13 cellular contexts compared by ENCODE assay signal in the genomic region with DNA sequence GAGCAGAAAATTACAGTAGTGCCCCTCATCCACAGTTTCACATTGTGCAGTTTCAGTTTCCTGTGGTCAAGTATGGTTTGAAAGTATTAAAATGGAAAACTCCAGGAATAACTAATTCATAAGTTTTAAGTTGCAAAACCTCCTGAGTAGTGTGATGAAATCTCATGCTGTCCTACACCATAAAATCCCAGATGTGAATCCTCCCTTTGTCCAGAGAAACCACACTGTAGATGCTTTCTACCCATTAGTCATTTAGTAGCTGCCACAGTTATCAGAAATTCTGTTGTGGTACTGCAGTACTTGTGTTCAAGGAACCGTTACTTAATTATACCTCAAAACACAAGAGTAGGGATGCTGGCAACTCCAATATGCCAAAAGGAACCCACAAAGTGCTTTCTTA.
DNase-seq lines count a peak whose midpoint lies in the region; FAIRE-seq and TF ChIP-seq lines count a peak whose summit lies in the region.
"Had no signal": no experiment of that assay in that cellular context is flagged by ENCODE, and none has a peak within 500 bp of the region (broad histone marks: within the 10 kb centered on the region; RNA-seq: fewer than 3 reads in every experiment).

No MANE protein-coding gene starts in this region.

- H3K4me3 Mint-ChIP-seq in activated CD4-positive, alpha-beta memory T cell treated with anti-CD3 and anti-CD28 coated beads, Interleukin-2, amount 10 ng/mL, durations not matched to agents 7 days and 5 days = no peak overlapping the region
- H3K4me3 Mint-ChIP-seq: activated CD8-positive, alpha-beta T cell treated with anti-CD3 and anti-CD28 coated beads, Interleukin-2, amount 10 ng/mL, durations not matched to agents 7 days and 5 days had no signal

- no peak overlapping the region for H3K27ac Mint-ChIP-seq in activated CD4-positive, alpha-beta memory T cell treated with anti-CD3 and anti-CD28 coated beads, Interleukin-2, amount 10 ng/mL, durations not matched to agents 7 days and 5 days
- H3K27ac Mint-ChIP-seq: activated CD8-positive, alpha-beta T cell treated with anti-CD3 and anti-CD28 coated beads, Interleukin-2, amount 10 ng/mL, durations not matched to agents 7 days and 5 days had no signal

- POLR2A ChIA-PET in activated CD4-positive, alpha-beta memory T cell treated with anti-CD3 and anti-CD28 coated beads, Interleukin-2, amount 10 ng/mL, durations not matched to agents 7 days and 5 days (lab: Charles Lee) = no interaction called here

- CTCF ChIA-PET in activated CD4-positive, alpha-beta memory T cell treated with anti-CD3 and anti-CD28 coated beads, Interleukin-2, amount 10 ng/mL, durations not matched to agents 7 days and 5 days (lab: Charles Lee) = no interaction called here

- no peaks in the 10 kb centered on the region for H3K27me3 Mint-ChIP-seq in activated CD4-positive, alpha-beta memory T cell treated with anti-CD3 and anti-CD28 coated beads, Interleukin-2, amount 10 ng/mL, durations not matched to agents 7 days and 5 days

- TF ChIP-seq POLR2A in H54 (IDR thresholded peaks at IDR 0.05; ENCODE audit: low read depth, low read length) = no peak

- no peak for TF ChIP-seq CTCF in fibroblast of mammary gland (conservative IDR thresholded peaks at IDR 0.05; ENCODE audit: control insufficient read depth, insufficient read depth, low read depth, low read length)

- H3K36me3 Mint-ChIP-seq in activated CD4-positive, alpha-beta memory T cell treated with anti-CD3 and anti-CD28 coated beads, Interleukin-2, amount 10 ng/mL, durations not matched to agents 7 days and 5 days (ENCODE audit: low read depth) = no peaks in the 10 kb centered on the region

- H3K4me1 Mint-ChIP-seq in activated CD4-positive, alpha-beta memory T cell treated with anti-CD3 and anti-CD28 coated beads, Interleukin-2, amount 10 ng/mL, durations not matched to agents 7 days and 5 days = no peaks in the 10 kb centered on the region

- H3K9me3 Mint-ChIP-seq in activated CD4-positive, alpha-beta memory T cell treated with anti-CD3 and anti-CD28 coated beads, Interleukin-2, amount 10 ng/mL, durations not matched to agents 7 days and 5 days = no peaks in the 10 kb centered on the region

- DNase-seq in H54 (ENCODE audit: insufficient read length, low spot score) = no peak
- peak; percentile 54 for DNase-seq in RPMI7951 (ENCODE audit: low read depth)
- peak; percentile 89 for DNase-seq in fibroblast of mammary gland (ENCODE audit: low read depth)
- DNase-seq in skeletal muscle cell (ENCODE audit: low read depth) = peak; percentile 57
- DNase-seq in AML-193 (lab: John Stamatoyannopoulos, UW) = no peak
- no peak for DNase-seq in activated CD4-positive, alpha-beta memory T cell treated with anti-CD3 and anti-CD28 coated beads, Interleukin-2, amount 10 ng/mL, durations not matched to agents 7 days and 5 days
- DNase-seq in NAMALWA (ENCODE audit: low spot score) = no peak
- DNase-seq: activated CD8-positive, alpha-beta T cell treated with anti-CD3 and anti-CD28 coated beads, Interleukin-2, amount 10 ng/mL, durations not matched to agents 7 days and 5 days; activated effector memory CD4-positive, alpha-beta T cell treated with Interleukin-2 at 50 U/mL for 16 hours; NCI-H1105; thyroid gland had no signal

- H3K4me3 ChIP-seq in fibroblast of mammary gland (ENCODE audit: control insufficient read depth, low read depth, low read length) (no peak overlapping the region), skeletal muscle cell (ENCODE audit: low read depth, low read length) (no peak overlapping the region)
- H3K4me3 ChIP-seq: ascending aorta, SK-N-MC, thyroid gland had no signal

- peak; percentile 70 for FAIRE-seq in H54 (lab: Jason Lieb, UNC)

Comparison
In these comparisons a context has a peak if more than half of its experiments do, and no peak if none do; other contexts are left out.
1. DNase-seq: peak in RPMI7951 (single experiment), fibroblast of mammary gland (single experiment) and skeletal muscle cell (single experiment); none in H54 (single experiment), AML-193 (0 of 2), activated CD4-positive, alpha-beta memory T cell treated with anti-CD3 and anti-CD28 coated beads, Interleukin-2, amount 10 ng/mL, durations not matched to agents 7 days and 5 days (single experiment) and NAMALWA (single experiment).